1 cellular context compared by ENCODE assay signal in the genomic region with DNA sequence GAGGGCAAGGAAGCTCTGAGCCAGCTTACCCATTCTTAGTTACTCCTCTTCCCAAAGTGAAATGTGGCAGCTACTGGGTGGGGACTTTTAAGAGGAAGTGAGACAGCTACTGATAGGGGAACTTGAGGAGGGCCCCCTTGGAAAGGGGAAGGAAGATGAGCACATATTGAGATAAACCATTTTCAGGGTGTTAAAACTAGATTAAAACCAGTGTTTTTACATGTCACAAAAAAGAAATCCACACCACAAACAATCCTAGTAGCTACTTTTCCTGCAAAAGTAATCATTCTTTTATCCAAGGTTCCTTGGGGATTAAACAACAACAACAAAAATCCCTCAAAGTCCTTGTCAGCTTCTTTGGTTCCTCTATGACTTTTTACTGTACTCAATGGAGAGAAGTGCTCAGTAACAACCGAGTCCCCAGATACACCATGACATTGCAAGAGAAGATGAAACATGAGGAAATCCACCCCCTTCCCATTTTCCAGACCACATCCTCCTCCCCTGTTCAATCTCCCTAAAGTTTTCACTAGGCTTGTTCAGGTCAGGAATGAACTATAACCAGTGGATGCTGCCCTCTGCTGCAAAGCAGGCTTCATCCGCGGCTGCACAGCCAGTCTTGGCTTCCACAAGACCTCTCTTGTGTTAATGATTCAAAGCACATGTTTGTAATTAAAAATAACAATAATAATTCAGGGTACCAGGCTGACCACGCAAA.
TF ChIP-seq lines count a peak whose summit lies in the region.

No MANE protein-coding gene starts in this region.

TF ChIP-seq in K562, 482 proteins besides CTCF, POLR2A, EP300 and RAD21 (continued from another document):
- TF ChIP-seq JUND (IDR thresholded peaks at IDR 0.05; ENCODE audit: borderline replicate concordance, low read depth, low read length), result no peak
- TF ChIP-seq JUND (tag; IDR thresholded peaks at IDR 0.05; ENCODE audit: borderline replicate concordance, low read depth, low read length), result no peak; the same call in 2 of the 3 replicates
- TF ChIP-seq KDM2B (CRISPR knock-in tag; IDR thresholded peaks at IDR 0.05), result no peak
- no peak for TF ChIP-seq BDP1 (IDR thresholded peaks at IDR 0.05; ENCODE audit: insufficient read depth, insufficient read length)
- TF ChIP-seq HCFC1 (IDR thresholded peaks at IDR 0.05; ENCODE audit: low read depth, low read length), result no peak
- peak; percentile 55; the same call in 1 of the 2 replicates for TF ChIP-seq DPF2 (IDR thresholded peaks at IDR 0.05)
- peak; percentile 95 for TF ChIP-seq SPI1 (IDR thresholded peaks at IDR 0.05; ENCODE audit: borderline replicate concordance, low read depth, low read length)
- TF ChIP-seq PRMT5 (CRISPR knock-in tag; IDR thresholded peaks at IDR 0.05), result no peak
- TF ChIP-seq MBD2 (IDR thresholded peaks at IDR 0.05; ENCODE audit: borderline replicate concordance, low read depth), result no peak
- TF ChIP-seq RBM25 (IDR thresholded peaks at IDR 0.05; ENCODE audit: low read depth, low read length, severe bottlenecking), result no peak
- no peak for TF ChIP-seq SMAD3 (CRISPR knock-in tag; conservative IDR thresholded peaks at IDR 0.05)
- TF ChIP-seq NCOA4 (IDR thresholded peaks at IDR 0.05; ENCODE audit: partially characterized antibody), result no peak
- peak; percentile 72 for TF ChIP-seq MECOM (CRISPR knock-in tag; IDR thresholded peaks at IDR 0.05)
- no peak for TF ChIP-seq TGIF2 (CRISPR knock-in tag; IDR thresholded peaks at IDR 0.05)
- TF ChIP-seq, protein P1, sequence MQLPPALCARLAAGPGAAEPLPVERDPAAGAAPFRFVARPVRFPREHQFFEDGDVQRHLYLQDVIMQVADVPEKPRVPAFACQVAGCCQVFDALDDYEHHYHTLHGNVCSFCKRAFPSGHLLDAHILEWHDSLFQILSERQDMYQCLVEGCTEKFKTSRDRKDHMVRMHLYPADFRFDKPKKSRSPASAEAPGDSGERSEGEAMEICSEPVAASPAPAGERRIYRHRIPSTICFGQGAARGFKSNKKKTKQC (CRISPR knock-in tag; IDR thresholded peaks at IDR 0.05), result no peak
- TF ChIP-seq ESRRB (CRISPR knock-in tag; IDR thresholded peaks at IDR 0.05; ENCODE audit: borderline replicate concordance), result no peak
- TF ChIP-seq ATF7 (IDR thresholded peaks at IDR 0.05), result peak; percentile 15; the same call in 1 of the 2 replicates
- TF ChIP-seq JUN (IDR thresholded peaks at IDR 0.05; ENCODE audit: borderline replicate concordance, low read depth, low read length), result no peak
- no peak for TF ChIP-seq JUN (CRISPR knock-in tag; IDR thresholded peaks at IDR 0.05; ENCODE audit: borderline replicate concordance)
- TF ChIP-seq CREM (IDR thresholded peaks at IDR 0.05; ENCODE audit: low read depth), result peak; percentile 4; the same call in 1 of the 2 replicates
- no peak for TF ChIP-seq HMG20B (CRISPR knock-in tag; IDR thresholded peaks at IDR 0.05)
- TF ChIP-seq ZNF146 (CRISPR knock-in tag; IDR thresholded peaks at IDR 0.05; ENCODE audit: unreplicated experiment), result no peak
- no peak for TF ChIP-seq HDAC8 (tag; IDR thresholded peaks at IDR 0.05)
- no peak for TF ChIP-seq CTCFL (IDR thresholded peaks at IDR 0.05; ENCODE audit: borderline replicate concordance, insufficient read depth, low read depth, low read length, poor library complexity, severe bottlenecking)
- 0 out of 2 replicates have a peak, but pooled peaks have one; percentile 15 for TF ChIP-seq SMC3 (conservative IDR thresholded peaks at IDR 0.05; ENCODE audit: insufficient read depth, low read depth, low read length)
- TF ChIP-seq, protein P2, sequence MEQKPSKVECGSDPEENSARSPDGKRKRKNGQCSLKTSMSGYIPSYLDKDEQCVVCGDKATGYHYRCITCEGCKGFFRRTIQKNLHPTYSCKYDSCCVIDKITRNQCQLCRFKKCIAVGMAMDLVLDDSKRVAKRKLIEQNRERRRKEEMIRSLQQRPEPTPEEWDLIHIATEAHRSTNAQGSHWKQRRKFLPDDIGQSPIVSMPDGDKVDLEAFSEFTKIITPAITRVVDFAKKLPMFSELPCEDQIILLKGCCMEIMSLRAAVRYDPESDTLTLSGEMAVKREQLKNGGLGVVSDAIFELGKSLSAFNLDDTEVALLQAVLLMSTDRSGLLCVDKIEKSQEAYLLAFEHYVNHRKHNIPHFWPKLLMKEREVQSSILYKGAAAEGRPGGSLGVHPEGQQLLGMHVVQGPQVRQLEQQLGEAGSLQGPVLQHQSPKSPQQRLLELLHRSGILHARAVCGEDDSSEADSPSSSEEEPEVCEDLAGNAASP (IDR thresholded peaks at IDR 0.05), result no peak
- peak; percentile 97 for TF ChIP-seq MYNN (IDR thresholded peaks at IDR 0.05)
- no peak for TF ChIP-seq MYNN (CRISPR knock-in tag; IDR thresholded peaks at IDR 0.05)
- no peak for TF ChIP-seq FOXA1 (IDR thresholded peaks at IDR 0.05; ENCODE audit: borderline replicate concordance)
- TF ChIP-seq, protein P3, sequence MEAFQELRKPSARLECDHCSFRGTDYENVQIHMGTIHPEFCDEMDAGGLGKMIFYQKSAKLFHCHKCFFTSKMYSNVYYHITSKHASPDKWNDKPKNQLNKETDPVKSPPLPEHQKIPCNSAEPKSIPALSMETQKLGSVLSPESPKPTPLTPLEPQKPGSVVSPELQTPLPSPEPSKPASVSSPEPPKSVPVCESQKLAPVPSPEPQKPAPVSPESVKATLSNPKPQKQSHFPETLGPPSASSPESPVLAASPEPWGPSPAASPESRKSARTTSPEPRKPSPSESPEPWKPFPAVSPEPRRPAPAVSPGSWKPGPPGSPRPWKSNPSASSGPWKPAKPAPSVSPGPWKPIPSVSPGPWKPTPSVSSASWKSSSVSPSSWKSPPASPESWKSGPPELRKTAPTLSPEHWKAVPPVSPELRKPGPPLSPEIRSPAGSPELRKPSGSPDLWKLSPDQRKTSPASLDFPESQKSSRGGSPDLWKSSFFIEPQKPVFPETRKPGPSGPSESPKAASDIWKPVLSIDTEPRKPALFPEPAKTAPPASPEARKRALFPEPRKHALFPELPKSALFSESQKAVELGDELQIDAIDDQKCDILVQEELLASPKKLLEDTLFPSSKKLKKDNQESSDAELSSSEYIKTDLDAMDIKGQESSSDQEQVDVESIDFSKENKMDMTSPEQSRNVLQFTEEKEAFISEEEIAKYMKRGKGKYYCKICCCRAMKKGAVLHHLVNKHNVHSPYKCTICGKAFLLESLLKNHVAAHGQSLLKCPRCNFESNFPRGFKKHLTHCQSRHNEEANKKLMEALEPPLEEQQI (IDR thresholded peaks at IDR 0.05), result no peak
- no peak for TF ChIP-seq SREBF2 (CRISPR knock-in tag; IDR thresholded peaks at IDR 0.05)
- TF ChIP-seq RNF2 (IDR thresholded peaks at IDR 0.05), result 0 out of 2 replicates have a peak, but pooled peaks have one; percentile 24
- TF ChIP-seq ZNF609 (CRISPR knock-in tag; IDR thresholded peaks at IDR 0.05; ENCODE audit: borderline replicate concordance), result no peak
- no peak for TF ChIP-seq ZNF75A (CRISPR knock-in tag; IDR thresholded peaks at IDR 0.05)
